Comparison of ENCODE assay signal across 1 cellular context in the genomic region with DNA sequence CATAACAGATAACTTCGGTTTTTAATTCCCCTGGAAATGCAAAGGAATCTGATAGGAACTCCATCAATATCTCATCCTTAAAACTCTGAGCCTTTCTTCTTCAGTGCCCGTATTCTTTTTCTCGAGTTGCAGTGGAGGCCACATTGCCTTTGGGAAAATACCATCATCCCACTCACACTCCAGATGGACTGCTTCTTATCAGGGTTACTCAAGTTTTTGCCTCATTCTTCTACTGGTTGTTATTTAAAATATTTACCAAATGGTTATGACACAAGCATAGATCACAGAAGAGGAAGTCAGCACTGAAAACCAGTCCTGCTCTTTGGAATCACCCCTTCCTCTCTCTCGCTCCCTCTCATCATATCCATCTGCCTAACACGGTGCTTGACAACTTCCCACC.
TF ChIP-seq lines count a peak whose summit lies in the region.

No MANE protein-coding gene starts in this region.

TF ChIP-seq in IMR-90, 13 proteins besides CTCF, POLR2A, EP300 and RAD21:
- TF ChIP-seq FOS (IDR thresholded peaks at IDR 0.05; ENCODE audit: low read depth, low read length) = no peak
- no peak for TF ChIP-seq MAFK (IDR thresholded peaks at IDR 0.05; ENCODE audit: low read depth, low read length)
